In genomic region chr16:29791845-29792797, GRCh38 we compare ENCODE assay signal across 8 cellular contexts. TPM values are rescaled to one million over a fixed set of nuclear protein-coding genes. Genes with fewer than 3 reads are reported as not detected.
DNase-seq lines count a peak whose midpoint lies in the region; ATAC-seq and TF ChIP-seq lines count a peak whose summit lies in the region.
"Had no signal": no experiment of that assay in that cellular context is flagged by ENCODE, and none has a peak within 500 bp of the region (broad histone marks: within the 10 kb centered on the region; RNA-seq: fewer than 3 reads in every experiment).

No MANE protein-coding gene starts in this region.

- H3K9me3 Mint-ChIP-seq in activated CD8-positive, alpha-beta T cell treated with anti-CD3 and anti-CD28 coated beads for 36 hours, result no peaks in the 10 kb centered on the region

- H3K4me3 ChIP-seq in GM12875 (ENCODE audit: low read depth, low read length) (peak overlapping the region; percentile 88), mucosa of stomach (ENCODE audit: low read length) (peak overlapping the region; percentile 48)

- peak overlapping the region; percentile 100 for H3K4me3 Mint-ChIP-seq in activated CD8-positive, alpha-beta T cell treated with anti-CD3 and anti-CD28 coated beads for 36 hours

- intact Hi-C loops in activated CD8-positive, alpha-beta T cell treated with anti-CD3 and anti-CD28 coated beads for 36 hours (cut with micrococcal nuclease), result loop anchor here (5.0 kb wide), 1 partner anchor 50 kb away; no protein-coding TSS in a partner anchor

- no peak for ATAC-seq in activated CD8-positive, alpha-beta T cell treated with anti-CD3 and anti-CD28 coated beads for 36 hours

- H3K9ac ChIP-seq in mucosa of stomach (ENCODE audit: low read length), result no peak overlapping the region

- no peaks in the 10 kb centered on the region for H3K9me3 ChIP-seq in mucosa of stomach (ENCODE audit: control insufficient read depth, low read length)
- H3K9me3 ChIP-seq: ascending aorta had no signal

- no peak for TF ChIP-seq CTCF in GM12875 (IDR thresholded peaks at IDR 0.05; ENCODE audit: borderline replicate concordance, insufficient read depth, low read depth, low read length)
- TF ChIP-seq CTCF in activated CD8-positive, alpha-beta T cell treated with anti-CD3 and anti-CD28 coated beads for 36 hours (IDR thresholded peaks at IDR 0.05), result no peak

- H3K36me3 ChIP-seq in mucosa of stomach (ENCODE audit: control insufficient read depth, insufficient read depth, low read length), result no peaks in the 10 kb centered on the region

- CTCF ChIA-PET in activated CD8-positive, alpha-beta T cell treated with anti-CD3 and anti-CD28 coated beads for 36 hours (lab: Charles Lee), result interaction anchor here (1.5 to 4.8 kb wide), 2 partner anchors 57 to 91 kb away, joined by 6 to 43 read pairs; no protein-coding TSS in a partner anchor

- H3K36me3 Mint-ChIP-seq in activated CD8-positive, alpha-beta T cell treated with anti-CD3 and anti-CD28 coated beads for 36 hours (ENCODE audit: low read depth), result peaks cover 49% of the 10 kb centered on the region

- no peaks in the 10 kb centered on the region for H3K4me1 ChIP-seq in mucosa of stomach (ENCODE audit: control insufficient read depth, insufficient read depth, low read length)

- POLR2A ChIA-PET in activated CD8-positive, alpha-beta T cell treated with anti-CD3 and anti-CD28 coated beads for 36 hours (lab: Charles Lee), result interaction anchor here (0.9 to 7.2 kb wide), 3 partner anchors 11 to 24 kb away, joined by 3 to 89 read pairs (median 64); partner anchors contain the start of gene MAZ

- H3K4me1 Mint-ChIP-seq in activated CD8-positive, alpha-beta T cell treated with anti-CD3 and anti-CD28 coated beads for 36 hours (ENCODE audit: low read depth), result peaks cover 39% of the 10 kb centered on the region

- H3K27me3 ChIP-seq in mucosa of stomach (ENCODE audit: control insufficient read depth, insufficient read depth, low read length), result no peaks in the 10 kb centered on the region
- H3K27me3 ChIP-seq: ascending aorta had no signal

- no peaks in the 10 kb centered on the region for H3K27me3 Mint-ChIP-seq in activated CD8-positive, alpha-beta T cell treated with anti-CD3 and anti-CD28 coated beads for 36 hours

- H3K27ac Mint-ChIP-seq in activated CD8-positive, alpha-beta T cell treated with anti-CD3 and anti-CD28 coated beads for 36 hours, result peak overlapping the region; percentile 97

- DNase-seq in activated CD8-positive, alpha-beta T cell treated with anti-CD3 and anti-CD28 coated beads for 36 hours, result no peak
- DNase-seq in iPS-NIHi7 (ENCODE audit: extremely low spot score), result no peak
- DNase-seq in DMS79 treated with DMSO at 0.1 percent for 48 hours (lab: John Stamatoyannopoulos, UW), result no peak
- no peak for DNase-seq in DMS53 treated with DMSO at 0.1 percent for 48 hours (lab: John Stamatoyannopoulos, UW; ENCODE audit: unreplicated experiment)
- DNase-seq: NCI-H2171 treated with DMSO at 0.1 percent for 48 hours had no signal

RNA-seq across cellular contexts. Expression of gene KIF22, which starts 1.6 kb away (rescaled TPM):
- total RNA-seq in activated CD8-positive, alpha-beta T cell treated with anti-CD3 and anti-CD28 coated beads for 36 hours, result 100 to 1,000 TPM; 160 to 165 TPM

RNA-seq across cellular contexts. Expression of gene ZG16, which starts 14.1 kb away (rescaled TPM):
- total RNA-seq in activated CD8-positive, alpha-beta T cell treated with anti-CD3 and anti-CD28 coated beads for 36 hours, result not detected

RNA-seq across cellular contexts. Expression of gene MAZ, which starts 14.2 kb away (rescaled TPM):
- 100 to 1,000 TPM; 380 to 382 TPM for total RNA-seq in activated CD8-positive, alpha-beta T cell treated with anti-CD3 and anti-CD28 coated beads for 36 hours

RNA-seq across cellular contexts. Expression of gene PRRT2, which starts 19.9 kb away (rescaled TPM):
- total RNA-seq in activated CD8-positive, alpha-beta T cell treated with anti-CD3 and anti-CD28 coated beads for 36 hours, result 1 to 10 TPM; 1.5 to 2.0 TPM

RNA-seq across cellular contexts. Expression of gene PAGR1, which starts 23.8 kb away (rescaled TPM):
- total RNA-seq in activated CD8-positive, alpha-beta T cell treated with anti-CD3 and anti-CD28 coated beads for 36 hours, result 10 to 100 TPM; 26.8 to 29.0 TPM
